In genomic region chr19:2610637-2611482, GRCh38 we compare ENCODE assay signal across 8 cellular contexts.
DNase-seq lines count a peak whose midpoint lies in the region; ATAC-seq and TF ChIP-seq lines count a peak whose summit lies in the region.

No MANE protein-coding gene starts in this region.

- CTCF ChIA-PET in CD8-positive, alpha-beta memory T cell (lab: Charles Lee), result interaction anchor here (0.8 to 12.9 kb wide), 29 partner anchors 9 to 372 kb away, joined by 3 to 152 read pairs (median 6); partner anchors contain the start of genes GADD45B and TIMM13

- H3K4me3 Mint-ChIP-seq in CD8-positive, alpha-beta memory T cell, result peak overlapping the region; percentile 45 to 89 (median 83)
- H3K4me3 Mint-ChIP-seq in T-helper 2 cell treated with Interferon-gamma antibody and Interleukin-4, amounts not matched to agents 5 μg/mL and 100 μg/mL, for 36 hours, result peak overlapping the region; percentile 88

- peaks cover 33% of the 10 kb centered on the region for H3K79me2 ChIP-seq in MM.1S (ENCODE audit: low read length)

- no peaks in the 10 kb centered on the region for H4K20me1 ChIP-seq in MM.1S (ENCODE audit: insufficient read depth, low read length)

- DNase-seq in CD8-positive, alpha-beta memory T cell, result peak; percentile 76 to 89 (median 87)
- peak; percentile 97 for DNase-seq in MM.1S
- DNase-seq in T-helper 2 cell treated with Interferon-gamma antibody and Interleukin-4, amounts not matched to agents 5 μg/mL and 100 μg/mL, for 36 hours (ENCODE audit: low spot score), result peak; percentile 79
- DNase-seq in astrocyte of the hippocampus (ENCODE audit: low read depth, low spot score), result peak; percentile 99
- peak; percentile 20 to 92 (median 79) for DNase-seq in hypothalamus (lab: John Stamatoyannopoulos, UW)
- peak; percentile 97 for DNase-seq in sciatic nerve (ENCODE audit: low spot score)

- peaks cover 28% of the 10 kb centered on the region for H3K4me1 ChIP-seq in CD8-positive, alpha-beta memory T cell (ENCODE audit: insufficient read depth, low read length)
- peaks cover 40% of the 10 kb centered on the region for H3K4me1 ChIP-seq in MM.1S (ENCODE audit: low read length)

- H3K4me2 ChIP-seq in MM.1S (ENCODE audit: low read depth, low read length), result peak overlapping the region; percentile 93

- peaks cover 0 to 5% of the 10 kb centered on the region in 2 donors for H3K27me3 Mint-ChIP-seq in CD8-positive, alpha-beta memory T cell
- peaks cover 28% of the 10 kb centered on the region for H3K27me3 Mint-ChIP-seq in T-helper 2 cell treated with Interferon-gamma antibody and Interleukin-4, amounts not matched to agents 5 μg/mL and 100 μg/mL, for 36 hours (ENCODE audit: low read depth)

- POLR2A ChIA-PET in CD8-positive, alpha-beta memory T cell (lab: Charles Lee), result interaction anchor here (1.4 to 4.8 kb wide), 3 partner anchors 9 to 135 kb away, joined by 9 to 101 read pairs (median 10); partner anchors contain the start of gene GADD45B

- peak overlapping the region; percentile 90 for H3K9ac ChIP-seq in MM.1S (ENCODE audit: low read length)

- H3K27me3 ChIP-seq in CD8-positive, alpha-beta memory T cell (ENCODE audit: insufficient read depth, low read length, poor library complexity, severe bottlenecking), result no peaks in the 10 kb centered on the region
- H3K27me3 ChIP-seq in MM.1S (replicated peaks; ENCODE audit: insufficient read depth, low read length), result no peaks in the 10 kb centered on the region

- ATAC-seq in GM21360 (IDR thresholded peaks at IDR 0.05; ENCODE audit: unreplicated experiment) (peak; percentile 34), sciatic nerve (peak; percentile 94), HG03565 (IDR thresholded peaks at IDR 0.05; ENCODE audit: unreplicated experiment) (no peak)

- H3K9me2 ChIP-seq in MM.1S (replicated peaks; ENCODE audit: insufficient read depth, low read length), result no peaks in the 10 kb centered on the region

- H3K27ac Mint-ChIP-seq in CD8-positive, alpha-beta memory T cell, result peak overlapping the region in 7 of 8 donors; percentile 29 to 95 (median 85)
- peak overlapping the region; percentile 17 for H3K27ac Mint-ChIP-seq in T-helper 2 cell treated with Interferon-gamma antibody and Interleukin-4, amounts not matched to agents 5 μg/mL and 100 μg/mL, for 36 hours

- no peak overlapping the region for H3K27ac ChIP-seq in CD8-positive, alpha-beta memory T cell (ENCODE audit: low read depth, low read length)
- peak overlapping the region; percentile 99 for H3K27ac ChIP-seq in MM.1S (ENCODE audit: low read length)

- intact Hi-C loops in sciatic nerve (cut with DNase I), result loop anchor here (5.0 kb wide), 1 partner anchor 139 kb away; no protein-coding TSS in a partner anchor

- no peaks in the 10 kb centered on the region for H3K9me3 Mint-ChIP-seq in CD8-positive, alpha-beta memory T cell
- H3K9me3 Mint-ChIP-seq in T-helper 2 cell treated with Interferon-gamma antibody and Interleukin-4, amounts not matched to agents 5 μg/mL and 100 μg/mL, for 36 hours, result no peaks in the 10 kb centered on the region

- no peaks in the 10 kb centered on the region for H3K36me3 ChIP-seq in CD8-positive, alpha-beta memory T cell (ENCODE audit: insufficient read depth, low read length)
- no peaks in the 10 kb centered on the region for H3K36me3 ChIP-seq in MM.1S (replicated peaks; ENCODE audit: insufficient read depth, low read length)

- H2AFZ ChIP-seq in MM.1S (ENCODE audit: low read length), result no peak overlapping the region

- H3K36me3 Mint-ChIP-seq in CD8-positive, alpha-beta memory T cell, result no peaks in the 10 kb centered on the region
- H3K36me3 Mint-ChIP-seq in T-helper 2 cell treated with Interferon-gamma antibody and Interleukin-4, amounts not matched to agents 5 μg/mL and 100 μg/mL, for 36 hours (ENCODE audit: low read depth), result peaks cover 2% of the 10 kb centered on the region

- TF ChIP-seq CTCF in MM.1S (IDR thresholded peaks at IDR 0.05; ENCODE audit: low read length), result peak; percentile 98

- H3F3A ChIP-seq in MM.1S (ENCODE audit: insufficient read depth, low read length), result peaks cover 39% of the 10 kb centered on the region

- H3K9me3 ChIP-seq in CD8-positive, alpha-beta memory T cell (ENCODE audit: low read length), result no peaks in the 10 kb centered on the region
- no peaks in the 10 kb centered on the region for H3K9me3 ChIP-seq in MM.1S (replicated peaks; ENCODE audit: insufficient read depth, low read length)

- H3K4me1 Mint-ChIP-seq in CD8-positive, alpha-beta memory T cell, result peaks cover 32 to 47% (median 39%) of the 10 kb centered on the region in 3 donors
- H3K4me1 Mint-ChIP-seq in T-helper 2 cell treated with Interferon-gamma antibody and Interleukin-4, amounts not matched to agents 5 μg/mL and 100 μg/mL, for 36 hours (ENCODE audit: low read depth), result peaks cover 23% of the 10 kb centered on the region

- H3K4me3 ChIP-seq in CD8-positive, alpha-beta memory T cell (ENCODE audit: low read length), result peak overlapping the region; percentile 67
- peak overlapping the region; percentile 64 for H3K4me3 ChIP-seq in MM.1S (ENCODE audit: low read length)
